ENCODE assay signal across 8 cellular contexts in the genomic region with DNA sequence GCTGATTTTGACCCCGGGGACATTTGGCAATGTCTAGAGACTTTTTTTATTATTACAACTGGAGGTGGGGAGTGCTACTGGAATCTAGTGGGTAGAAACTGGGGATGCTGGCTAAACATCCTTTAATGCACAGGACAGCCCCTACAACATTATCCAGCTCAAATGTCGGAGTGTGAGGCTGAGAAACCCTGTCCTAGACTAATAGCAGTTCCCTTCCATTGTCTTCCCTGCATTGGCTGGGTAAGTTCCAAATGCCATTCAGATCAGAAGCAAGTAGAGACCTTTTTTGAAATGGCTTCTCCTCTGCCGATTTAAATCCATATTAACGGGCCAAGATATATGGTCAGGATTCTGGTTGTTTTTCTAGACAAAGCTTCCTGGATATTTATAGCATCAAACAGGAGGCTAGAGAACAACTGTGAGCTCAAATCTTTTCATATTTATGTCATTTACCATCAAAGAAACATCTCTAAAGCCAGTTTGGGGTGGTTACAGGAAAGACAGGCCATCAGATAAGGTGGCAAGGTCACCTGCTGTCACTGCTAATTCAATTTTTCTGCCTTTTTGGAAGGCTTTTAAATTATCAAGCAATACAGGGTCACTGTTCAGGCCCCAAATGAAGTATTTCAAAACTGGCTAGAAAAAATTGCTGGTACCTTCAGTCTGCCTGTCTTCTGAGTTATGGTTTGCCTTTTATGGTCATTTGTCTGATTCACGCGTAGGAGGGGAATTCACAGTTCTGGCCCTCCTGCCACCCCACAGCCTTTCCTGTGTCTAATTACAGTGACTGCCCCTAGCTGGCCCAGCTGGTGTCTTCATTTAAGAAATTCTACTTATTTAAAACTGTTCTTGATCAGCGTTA. TPM values are rescaled to one million over a fixed set of nuclear protein-coding genes. Genes with fewer than 3 reads are reported as not detected.
A peak's percentile ranks its signal among the peaks of the same experiment; 100 is the strongest.
DNase-seq lines count a peak whose midpoint lies in the region; ATAC-seq and TF ChIP-seq lines count a peak whose summit lies in the region.

No MANE protein-coding gene starts in this region.

- TF ChIP-seq RAD21 in SK-N-SH (IDR thresholded peaks at IDR 0.05; ENCODE audit: low read length) = no peak

- H3K9me2 ChIP-seq in SK-N-SH = no peaks in the 10 kb centered on the region

- ATAC-seq in HG03066 (IDR thresholded peaks at IDR 0.05; ENCODE audit: low read depth, unreplicated experiment) = peak; percentile 99

- TF ChIP-seq EP300 in SK-N-SH (IDR thresholded peaks at IDR 0.05; ENCODE audit: borderline replicate concordance in 1 of 2, low read depth in 1 of 2, low read length in 1 of 2) = peak; percentile 14 to 83; a peak in 2 of 4 replicates

- no peak for TF ChIP-seq CTCF in SK-N-SH (IDR thresholded peaks at IDR 0.05)
- peak; percentile 23 for TF ChIP-seq CTCF in choroid plexus epithelial cell (conservative IDR thresholded peaks at IDR 0.05; ENCODE audit: low read depth, low read length)

- no peaks in the 10 kb centered on the region for H3K9me3 ChIP-seq in SK-N-SH

- no peaks in the 10 kb centered on the region for H3K79me2 ChIP-seq in ACC112 (ENCODE audit: control insufficient read depth, insufficient read depth, low read length, unreplicated experiment)
- H3K79me2 ChIP-seq in SK-N-SH (ENCODE audit: insufficient read depth) = no peaks in the 10 kb centered on the region

- H3K36me3 ChIP-seq in ACC112 (ENCODE audit: insufficient read depth, low read length) = peaks cover 20% of the 10 kb centered on the region; the same call in 1 of the 2 replicates
- H3K36me3 ChIP-seq in SK-N-SH (replicated peaks in 1 of 2; ENCODE audit: control insufficient read depth in 1 of 2, insufficient read depth in 2 of 2, low read length in 1 of 2) = peaks cover 10 to 25% of the 10 kb centered on the region in 2 experiments

- H3K4me1 ChIP-seq in ACC112 (ENCODE audit: control insufficient read depth, insufficient read depth, low read length, unreplicated experiment) (peaks cover 20% of the 10 kb centered on the region), SK-N-SH (ENCODE audit: control insufficient read depth in 1 of 2, insufficient read depth in 2 of 2, low read depth in 1 of 2, low read length in 1 of 2) (peaks cover 17 to 24% of the 10 kb centered on the region in 2 experiments; a peak in 3 of 4 replicates)

- no peak overlapping the region for H3K9ac ChIP-seq in SK-N-SH

- DNase-seq in SK-N-SH (peak; percentile 56), choroid plexus epithelial cell (ENCODE audit: low read depth) (peak; percentile 96), non-pigmented ciliary epithelial cell (ENCODE audit: low read depth) (peak; percentile 81), NCI-H526 (lab: John Stamatoyannopoulos, UW) (no peak), NCI-H446 (lab: John Stamatoyannopoulos, UW) (no peak)

- H4K20me1 ChIP-seq in SK-N-SH (ENCODE audit: insufficient read depth) = no peaks in the 10 kb centered on the region

- H2AFZ ChIP-seq in ACC112 (ENCODE audit: low read length, unreplicated experiment) (no peak overlapping the region), SK-N-SH (ENCODE audit: low read depth) (peak overlapping the region; percentile 79)

- WGBS in SK-N-SH (ENCODE audit: low lambda C conversion rate) = 39% methylated on average over 7 of the region's 7 CpGs

- H3K27ac ChIP-seq in ACC112 (ENCODE audit: low read depth, low read length) = peak overlapping the region; percentile 94
- H3K27ac ChIP-seq in SK-N-SH (ENCODE audit: low read depth in 2 of 2, low read length in 1 of 2) = peak overlapping the region; percentile 71 to 94

- peak overlapping the region; percentile 43; the same call in 1 of the 2 replicates for H3K4me2 ChIP-seq in SK-N-SH

- TF ChIP-seq POLR2A in GM18951 (IDR thresholded peaks at IDR 0.05; ENCODE audit: extremely low read depth, insufficient read depth, insufficient read length) = peak; percentile 49

- H3K27me3 ChIP-seq in ACC112 (ENCODE audit: insufficient read depth, low read length) (no peaks in the 10 kb centered on the region), SK-N-SH (ENCODE audit: insufficient read depth) (no peaks in the 10 kb centered on the region)

- in situ Hi-C loops in GM18951 (cut with MboI; ENCODE audit: low sequenced_read_pairs, unreplicated experiment) = no loop called here

- POLR2A ChIA-PET in SK-N-SH (lab: Yijun Ruan, JAX) = interaction anchor here (0.5 to 1.0 kb wide), 2 partner anchors 57 to 107 kb away, joined by 3 read pairs; a partner anchor contains a TSS

- peaks cover 10% of the 10 kb centered on the region for H3F3A ChIP-seq in SK-N-SH (replicated peaks; ENCODE audit: insufficient read depth)

- CTCF ChIA-PET in SK-N-SH (lab: Yijun Ruan, JAX) = interaction anchor here (0.6 to 3.3 kb wide), 13 partner anchors 10 to 1001 kb away, joined by 3 to 24 read pairs (median 4); no protein-coding TSS in a partner anchor

- no peak overlapping the region for H3K4me3 ChIP-seq in ACC112 (ENCODE audit: low read depth, low read length)
- H3K4me3 ChIP-seq in SK-N-SH (ENCODE audit: low read depth in 2 of 2, low read length in 1 of 2) = no peak overlapping the region
- no peak overlapping the region for H3K4me3 ChIP-seq in choroid plexus epithelial cell (ENCODE audit: low read depth, low read length)

TF ChIP-seq in SK-N-SH, 30 proteins besides CTCF, POLR2A, EP300 and RAD21 (continues in another document):
- TF ChIP-seq TAF1 (IDR thresholded peaks at IDR 0.05; ENCODE audit: borderline replicate concordance, low read depth, low read length) (no peak), SMC3 (IDR thresholded peaks at IDR 0.05; ENCODE audit: low read depth, low read length) (no peak), MEF2A (IDR thresholded peaks at IDR 0.05; ENCODE audit: borderline replicate concordance, low read depth) (no peak), NFIC (IDR thresholded peaks at IDR 0.05; ENCODE audit: borderline replicate concordance) (no peak), MXI1 (IDR thresholded peaks at IDR 0.05; ENCODE audit: low read depth, low read length) (0 out of 2 replicates have a peak, but pooled peaks have one; percentile 30), JUND (IDR thresholded peaks at IDR 0.05) (peak; percentile 11; the same call in 1 of the 2 replicates)
- TF ChIP-seq, protein P1, sequence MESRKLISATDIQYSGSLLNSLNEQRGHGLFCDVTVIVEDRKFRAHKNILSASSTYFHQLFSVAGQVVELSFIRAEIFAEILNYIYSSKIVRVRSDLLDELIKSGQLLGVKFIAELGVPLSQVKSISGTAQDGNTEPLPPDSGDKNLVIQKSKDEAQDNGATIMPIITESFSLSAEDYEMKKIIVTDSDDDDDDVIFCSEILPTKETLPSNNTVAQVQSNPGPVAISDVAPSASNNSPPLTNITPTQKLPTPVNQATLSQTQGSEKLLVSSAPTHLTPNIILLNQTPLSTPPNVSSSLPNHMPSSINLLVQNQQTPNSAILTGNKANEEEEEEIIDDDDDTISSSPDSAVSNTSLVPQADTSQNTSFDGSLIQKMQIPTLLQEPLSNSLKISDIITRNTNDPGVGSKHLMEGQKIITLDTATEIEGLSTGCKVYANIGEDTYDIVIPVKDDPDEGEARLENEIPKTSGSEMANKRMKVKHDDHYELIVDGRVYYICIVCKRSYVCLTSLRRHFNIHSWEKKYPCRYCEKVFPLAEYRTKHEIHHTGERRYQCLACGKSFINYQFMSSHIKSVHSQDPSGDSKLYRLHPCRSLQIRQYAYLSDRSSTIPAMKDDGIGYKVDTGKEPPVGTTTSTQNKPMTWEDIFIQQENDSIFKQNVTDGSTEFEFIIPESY (IDR thresholded peaks at IDR 0.05; ENCODE audit: borderline replicate concordance, low read depth) = no peak
- TF ChIP-seq, protein P2, sequence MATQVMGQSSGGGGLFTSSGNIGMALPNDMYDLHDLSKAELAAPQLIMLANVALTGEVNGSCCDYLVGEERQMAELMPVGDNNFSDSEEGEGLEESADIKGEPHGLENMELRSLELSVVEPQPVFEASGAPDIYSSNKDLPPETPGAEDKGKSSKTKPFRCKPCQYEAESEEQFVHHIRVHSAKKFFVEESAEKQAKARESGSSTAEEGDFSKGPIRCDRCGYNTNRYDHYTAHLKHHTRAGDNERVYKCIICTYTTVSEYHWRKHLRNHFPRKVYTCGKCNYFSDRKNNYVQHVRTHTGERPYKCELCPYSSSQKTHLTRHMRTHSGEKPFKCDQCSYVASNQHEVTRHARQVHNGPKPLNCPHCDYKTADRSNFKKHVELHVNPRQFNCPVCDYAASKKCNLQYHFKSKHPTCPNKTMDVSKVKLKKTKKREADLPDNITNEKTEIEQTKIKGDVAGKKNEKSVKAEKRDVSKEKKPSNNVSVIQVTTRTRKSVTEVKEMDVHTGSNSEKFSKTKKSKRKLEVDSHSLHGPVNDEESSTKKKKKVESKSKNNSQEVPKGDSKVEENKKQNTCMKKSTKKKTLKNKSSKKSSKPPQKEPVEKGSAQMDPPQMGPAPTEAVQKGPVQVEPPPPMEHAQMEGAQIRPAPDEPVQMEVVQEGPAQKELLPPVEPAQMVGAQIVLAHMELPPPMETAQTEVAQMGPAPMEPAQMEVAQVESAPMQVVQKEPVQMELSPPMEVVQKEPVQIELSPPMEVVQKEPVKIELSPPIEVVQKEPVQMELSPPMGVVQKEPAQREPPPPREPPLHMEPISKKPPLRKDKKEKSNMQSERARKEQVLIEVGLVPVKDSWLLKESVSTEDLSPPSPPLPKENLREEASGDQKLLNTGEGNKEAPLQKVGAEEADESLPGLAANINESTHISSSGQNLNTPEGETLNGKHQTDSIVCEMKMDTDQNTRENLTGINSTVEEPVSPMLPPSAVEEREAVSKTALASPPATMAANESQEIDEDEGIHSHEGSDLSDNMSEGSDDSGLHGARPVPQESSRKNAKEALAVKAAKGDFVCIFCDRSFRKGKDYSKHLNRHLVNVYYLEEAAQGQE (IDR thresholded peaks at IDR 0.05; ENCODE audit: low read depth, low read length) = no peak

RNA-seq across cellular contexts. Expression of a gene that starts 20.1 kb away (rescaled TPM):
- 0.28 and 0.36 TPM in 2 replicates for polyA plus RNA-seq in SK-N-SH (2012; rRNA removed)
- polyA plus RNA-seq in SK-N-SH (2012; cell fraction: cytosol; rRNA removed) = 0.54 and 0.55 TPM in 2 replicates
- 0.18 and 0.31 TPM in 2 replicates for polyA plus RNA-seq in SK-N-SH (2012; cell fraction: nucleus; rRNA removed)

RNA-seq across cellular contexts. Expression of a gene that starts 57.1 kb away (rescaled TPM):
- polyA plus RNA-seq in SK-N-SH (2012; rRNA removed) = 26.8 and 31.0 TPM in 2 replicates
- 24.2 and 28.5 TPM in 2 replicates for polyA plus RNA-seq in SK-N-SH (2012; cell fraction: cytosol; rRNA removed)
- polyA plus RNA-seq in SK-N-SH (2012; cell fraction: nucleus; rRNA removed) = 30.0 and 47.5 TPM in 2 replicates

RNA-seq across cellular contexts. Expression of a gene that starts 58.4 kb away (rescaled TPM):
- polyA plus RNA-seq in SK-N-SH (2012; rRNA removed) = 4.5 and 5.7 TPM in 2 replicates
- 3.3 and 3.4 TPM in 2 replicates for polyA plus RNA-seq in SK-N-SH (2012; cell fraction: cytosol; rRNA removed)
- 11.6 and 18.8 TPM in 2 replicates for polyA plus RNA-seq in SK-N-SH (2012; cell fraction: nucleus; rRNA removed)

RNA-seq across cellular contexts. Expression of a gene that starts 59.4 kb away (rescaled TPM):
- 12.7 and 16.4 TPM in 2 replicates for polyA plus RNA-seq in SK-N-SH (2012; rRNA removed)
- 16.9 and 19.7 TPM in 2 replicates for polyA plus RNA-seq in SK-N-SH (2012; cell fraction: cytosol; rRNA removed)
- 22.8 and 45.7 TPM in 2 replicates for polyA plus RNA-seq in SK-N-SH (2012; cell fraction: nucleus; rRNA removed)

Comparison
In these comparisons a context has a peak if more than half of its experiments do, and no peak if none do; other contexts are left out.
1. DNase-seq: peak in SK-N-SH (single experiment), choroid plexus epithelial cell (single experiment) and non-pigmented ciliary epithelial cell (single experiment); none in NCI-H526 (0 of 2) and NCI-H446 (0 of 2).